ENCODE assay signal across 9 cellular contexts in genomic region chr16:30762991-30763725, GRCh38.
DNase-seq lines count a peak whose midpoint lies in the region; ATAC-seq and TF ChIP-seq lines count a peak whose summit lies in the region.
"Had no signal": no experiment of that assay in that cellular context is flagged by ENCODE, and none has a peak within 500 bp of the region (broad histone marks: within the 10 kb centered on the region; RNA-seq: fewer than 3 reads in every experiment).

No MANE protein-coding gene starts in this region.

- H3K27ac Mint-ChIP-seq in effector memory CD8-positive, alpha-beta T cell, result peak overlapping the region; percentile 93 to 96
- peak overlapping the region; percentile 99 for H3K27ac Mint-ChIP-seq in nephron progenitor cell

- TF ChIP-seq CTCF in C4-2B (conservative IDR thresholded peaks at IDR 0.05) (no peak), NB4 (IDR thresholded peaks at IDR 0.05; ENCODE audit: low read depth, low read length) (no peak), nephron progenitor cell (IDR thresholded peaks at IDR 0.05) (no peak)

- ATAC-seq in effector memory CD8-positive, alpha-beta T cell (replicated peaks), result no peak
- ATAC-seq in GM18909 (IDR thresholded peaks at IDR 0.05; ENCODE audit: poor library complexity, unreplicated experiment) (no peak), HG03354 (IDR thresholded peaks at IDR 0.05; ENCODE audit: poor library complexity, severe bottlenecking, unreplicated experiment) (no peak)

- H3K9me3 Mint-ChIP-seq in effector memory CD8-positive, alpha-beta T cell, result no peaks in the 10 kb centered on the region
- no peaks in the 10 kb centered on the region for H3K9me3 Mint-ChIP-seq in nephron progenitor cell

- H3K27ac ChIP-seq in C4-2B, result peak overlapping the region; percentile 89

- H3K36me3 Mint-ChIP-seq in effector memory CD8-positive, alpha-beta T cell (ENCODE audit: insufficient read depth), result peaks cover 57% of the 10 kb centered on the region
- peaks cover 61% of the 10 kb centered on the region for H3K36me3 Mint-ChIP-seq in nephron progenitor cell (ENCODE audit: low read depth)

- peak overlapping the region; percentile 95 for H3K4me3 Mint-ChIP-seq in effector memory CD8-positive, alpha-beta T cell
- peak overlapping the region; percentile 95 for H3K4me3 Mint-ChIP-seq in nephron progenitor cell

- DNase-seq in NB4 (ENCODE audit: low read depth) (no peak), nephron progenitor cell (no peak), NCI-H2227 treated with DMSO at 0.1 percent for 48 hours (lab: John Stamatoyannopoulos, UW) (no peak), NCI-H345 (lab: John Stamatoyannopoulos, UW) (no peak)
- no peak for DNase-seq in effector memory CD8-positive, alpha-beta T cell
- DNase-seq: NCI-H2029 treated with DMSO at 0.1 percent for 48 hours had no signal

- peaks cover 36 to 44% of the 10 kb centered on the region in 2 donors for H3K4me1 Mint-ChIP-seq in effector memory CD8-positive, alpha-beta T cell (ENCODE audit: low read depth in 2 of 2)
- H3K4me1 Mint-ChIP-seq in nephron progenitor cell, result peaks cover 29% of the 10 kb centered on the region

- H3K27me3 Mint-ChIP-seq in effector memory CD8-positive, alpha-beta T cell, result no peaks in the 10 kb centered on the region
- H3K27me3 Mint-ChIP-seq in nephron progenitor cell (ENCODE audit: low read depth, poor library complexity), result no peaks in the 10 kb centered on the region

- no peak for TF ChIP-seq POLR2A in NB4 (IDR thresholded peaks at IDR 0.05; ENCODE audit: extremely low read depth, insufficient read length)

- H3K4me3 ChIP-seq in NB4 (ENCODE audit: low read depth, low read length), result peak overlapping the region; percentile 94
